ENCODE assay signal across 8 cellular contexts in the genomic region with DNA sequence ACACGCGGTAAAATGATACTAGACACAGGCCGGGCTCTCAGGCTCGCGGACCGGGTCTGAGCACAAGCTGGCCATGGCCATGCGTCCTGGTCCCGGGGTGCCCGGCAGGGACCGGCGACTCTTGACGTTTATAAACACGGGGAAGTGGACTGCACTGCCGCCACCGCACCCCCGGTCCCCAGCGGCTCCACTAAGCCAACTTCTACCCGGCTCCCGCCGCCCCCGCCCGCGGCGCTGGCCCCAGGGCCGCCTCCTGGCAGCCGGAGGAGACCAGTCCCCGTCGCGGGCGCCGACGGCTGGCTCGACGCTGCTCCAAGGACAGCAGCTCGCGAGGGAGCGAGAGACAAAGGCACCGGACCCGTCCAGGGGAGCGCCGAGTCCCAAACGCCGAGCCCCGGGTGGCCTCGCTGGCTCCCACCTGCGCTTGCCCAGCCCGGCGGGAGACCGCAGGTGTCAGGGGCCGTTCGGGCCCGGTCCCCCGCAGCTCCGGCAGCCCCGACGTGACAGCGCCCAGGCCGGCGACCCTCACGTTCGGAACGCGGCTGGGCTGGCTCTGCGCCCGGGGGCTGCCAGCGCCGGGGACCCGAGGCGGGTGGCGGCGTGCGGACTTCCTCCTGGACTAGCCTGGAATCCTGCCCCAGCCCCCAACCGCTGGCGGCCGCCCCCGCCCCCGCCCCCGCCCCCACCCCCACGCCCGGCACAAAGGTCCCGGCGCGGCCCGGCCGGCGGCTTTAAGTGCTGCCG. TPM values are rescaled to one million over a fixed set of nuclear protein-coding genes. Genes with fewer than 3 reads are reported as not detected.
A peak's percentile ranks its signal among the peaks of the same experiment; 100 is the strongest.
DNase-seq lines count a peak whose midpoint lies in the region; ATAC-seq and TF ChIP-seq lines count a peak whose summit lies in the region.

No MANE protein-coding gene starts in this region.

- WGBS in suprapubic skin = 0% methylated on average over 25 of the region's 87 CpGs

- H3K36me3 ChIP-seq in HUES48 (ENCODE audit: control insufficient read depth, insufficient read depth, low read length) (peaks cover 5% of the 10 kb centered on the region; the same call in 1 of the 2 replicates), mucosa of rectum (ENCODE audit: control insufficient read depth in 2 of 2, insufficient read depth in 2 of 2, low read length in 2 of 2) (no peaks in the 10 kb centered on the region), suprapubic skin (no peaks in the 10 kb centered on the region)

- POLR2A ChIA-PET in CD4-positive, alpha-beta T cell (lab: Charles Lee) = interaction anchor here (0.8 to 2.0 kb wide), 7 partner anchors 9 to 579 kb away, joined by 3 to 12 read pairs (median 6); no protein-coding TSS in a partner anchor
- POLR2A ChIA-PET in activated CD4-positive, alpha-beta memory T cell treated with anti-CD3 and anti-CD28 coated beads, Interleukin-2, amount 10 ng/mL, durations not matched to agents 7 days and 5 days (lab: Charles Lee) = interaction anchor here (0.9 to 9.1 kb wide), 17 partner anchors 10 to 605 kb away, joined by 3 to 100 read pairs (median 4); no protein-coding TSS in a partner anchor

- peak overlapping the region; percentile 80 for H3K4me3 ChIP-seq in HUES48 (ENCODE audit: low read depth, low read length)
- H3K4me3 ChIP-seq in epithelial cell of esophagus (ENCODE audit: low read length) = peak overlapping the region; percentile 75
- peak overlapping the region; percentile 81 to 95 for H3K4me3 ChIP-seq in mucosa of rectum (ENCODE audit: low read length in 2 of 2)
- peak overlapping the region; percentile 94 for H3K4me3 ChIP-seq in suprapubic skin

- H3K27me3 ChIP-seq in CD4-positive, alpha-beta T cell (ENCODE audit: control insufficient read depth, insufficient read depth, low read length) = no peaks in the 10 kb centered on the region
- H3K27me3 ChIP-seq in HUES48 (ENCODE audit: control insufficient read depth, insufficient read depth, low read length) (no peaks in the 10 kb centered on the region), mucosa of rectum (ENCODE audit: control insufficient read depth in 2 of 2, insufficient read depth in 2 of 2, low read length in 2 of 2) (no peaks in the 10 kb centered on the region), suprapubic skin (no peaks in the 10 kb centered on the region)

- no peak for TF ChIP-seq EP300 in suprapubic skin (IDR thresholded peaks at IDR 0.05)

- peak overlapping the region; percentile 97 for H3K9ac ChIP-seq in HUES48 (ENCODE audit: low read depth, low read length)
- peak overlapping the region; percentile 86 to 99 for H3K9ac ChIP-seq in mucosa of rectum (ENCODE audit: low read depth in 1 of 2, low read length in 2 of 2)

- intact Hi-C loops in CD4-positive, alpha-beta T cell (cut with DNase I, micrococcal nuclease) = loop anchor here (2.0 to 10.0 kb wide), 4 partner anchors 23 to 573 kb away; no protein-coding TSS in a partner anchor

- H3K9me3 Mint-ChIP-seq in CD4-positive, alpha-beta T cell = no peaks in the 10 kb centered on the region
- no peaks in the 10 kb centered on the region for H3K9me3 Mint-ChIP-seq in activated CD4-positive, alpha-beta memory T cell treated with anti-CD3 and anti-CD28 coated beads, Interleukin-2, amount 10 ng/mL, durations not matched to agents 7 days and 5 days

- peaks cover 62% of the 10 kb centered on the region for H3K4me1 Mint-ChIP-seq in CD4-positive, alpha-beta T cell (ENCODE audit: low read depth)
- peaks cover 54% of the 10 kb centered on the region for H3K4me1 Mint-ChIP-seq in activated CD4-positive, alpha-beta memory T cell treated with anti-CD3 and anti-CD28 coated beads, Interleukin-2, amount 10 ng/mL, durations not matched to agents 7 days and 5 days

- peaks cover 74% of the 10 kb centered on the region for H3K4me1 ChIP-seq in HUES48 (ENCODE audit: control insufficient read depth, insufficient read depth, low read length)
- peaks cover 12 to 27% of the 10 kb centered on the region in 2 donors for H3K4me1 ChIP-seq in mucosa of rectum (ENCODE audit: control insufficient read depth in 2 of 2, insufficient read depth in 2 of 2, low read length in 2 of 2)
- H3K4me1 ChIP-seq in suprapubic skin = peaks cover 74% of the 10 kb centered on the region

- TF ChIP-seq POLR2A in suprapubic skin (IDR thresholded peaks at IDR 0.05) = peak in 1 of 2 donors; percentile 33

- H3K27me3 Mint-ChIP-seq in CD4-positive, alpha-beta T cell = no peaks in the 10 kb centered on the region
- no peaks in the 10 kb centered on the region for H3K27me3 Mint-ChIP-seq in activated CD4-positive, alpha-beta memory T cell treated with anti-CD3 and anti-CD28 coated beads, Interleukin-2, amount 10 ng/mL, durations not matched to agents 7 days and 5 days

- no peaks in the 10 kb centered on the region for H3K9me3 ChIP-seq in CD4-positive, alpha-beta T cell (ENCODE audit: control insufficient read depth, low read length)
- H3K9me3 ChIP-seq in HUES48 (ENCODE audit: control insufficient read depth, insufficient read depth, low read length) = no peaks in the 10 kb centered on the region
- H3K9me3 ChIP-seq in mucosa of rectum (ENCODE audit: control insufficient read depth in 2 of 2, low read length in 2 of 2) = no peaks in the 10 kb centered on the region
- no peaks in the 10 kb centered on the region for H3K9me3 ChIP-seq in suprapubic skin

- H3K27ac ChIP-seq in CD4-positive, alpha-beta T cell (ENCODE audit: low read depth, low read length) = peak overlapping the region; percentile 60
- H3K27ac ChIP-seq in HUES48 (ENCODE audit: low read depth, low read length) (peak overlapping the region; percentile 99), mucosa of rectum (ENCODE audit: low read depth in 2 of 2, low read length in 2 of 2) (peak overlapping the region; percentile 90 to 93), suprapubic skin (peak overlapping the region; percentile 97)

- DNase-seq in CD4-positive, alpha-beta T cell = peak in 5 of 10 experiments; percentile 8 to 34 (median 21)
- peak; percentile 53 for DNase-seq in activated CD4-positive, alpha-beta memory T cell treated with anti-CD3 and anti-CD28 coated beads, Interleukin-2, amount 10 ng/mL, durations not matched to agents 7 days and 5 days
- DNase-seq in epithelial cell of esophagus (ENCODE audit: low read depth) (no peak), suprapubic skin (ENCODE audit: low spot score in 2 of 2) (peak; percentile 76 to 88), NCI-H524 treated with DMSO at 0.1 percent for 48 hours (lab: John Stamatoyannopoulos, UW) (no peak)

- peak; percentile 9 for ATAC-seq in CD4-positive, alpha-beta T cell (ENCODE audit: poor library complexity)
- peak; percentile 25 for ATAC-seq in GM21381 (IDR thresholded peaks at IDR 0.05; ENCODE audit: unreplicated experiment)

- peaks cover 25% of the 10 kb centered on the region for H3K36me3 Mint-ChIP-seq in CD4-positive, alpha-beta T cell (ENCODE audit: low read depth)
- H3K36me3 Mint-ChIP-seq in activated CD4-positive, alpha-beta memory T cell treated with anti-CD3 and anti-CD28 coated beads, Interleukin-2, amount 10 ng/mL, durations not matched to agents 7 days and 5 days (ENCODE audit: low read depth) = peaks cover 24% of the 10 kb centered on the region

- TF ChIP-seq CTCF in CD4-positive, alpha-beta T cell (IDR thresholded peaks at IDR 0.05) = no peak
- TF ChIP-seq CTCF in epithelial cell of esophagus (IDR thresholded peaks at IDR 0.05; ENCODE audit: insufficient read depth, low read depth, low read length, missing control alignments) = no peak
- TF ChIP-seq CTCF in suprapubic skin (IDR thresholded peaks at IDR 0.05) = no peak

- CTCF ChIA-PET in CD4-positive, alpha-beta T cell (lab: Charles Lee) = interaction anchor here (0.9 to 1.6 kb wide), 2 partner anchors 51 to 199 kb away, joined by 3 to 4 read pairs; no protein-coding TSS in a partner anchor
- CTCF ChIA-PET in activated CD4-positive, alpha-beta memory T cell treated with anti-CD3 and anti-CD28 coated beads, Interleukin-2, amount 10 ng/mL, durations not matched to agents 7 days and 5 days (lab: Charles Lee) = interaction anchor here (0.7 to 4.2 kb wide), 4 partner anchors 14 to 198 kb away, joined by 3 to 14 read pairs (median 4); no protein-coding TSS in a partner anchor

- peak overlapping the region; percentile 90 for H3K4me3 Mint-ChIP-seq in CD4-positive, alpha-beta T cell
- H3K4me3 Mint-ChIP-seq in activated CD4-positive, alpha-beta memory T cell treated with anti-CD3 and anti-CD28 coated beads, Interleukin-2, amount 10 ng/mL, durations not matched to agents 7 days and 5 days = peak overlapping the region; percentile 75

- H3K27ac Mint-ChIP-seq in CD4-positive, alpha-beta T cell = peak overlapping the region; percentile 82
- peak overlapping the region; percentile 70 for H3K27ac Mint-ChIP-seq in activated CD4-positive, alpha-beta memory T cell treated with anti-CD3 and anti-CD28 coated beads, Interleukin-2, amount 10 ng/mL, durations not matched to agents 7 days and 5 days

RNA-seq across cellular contexts. Expression of gene ITGB1, which starts 0.5 kb away (rescaled TPM):
- total RNA-seq in CD4-positive, alpha-beta T cell = 10 to 100 TPM; 82.4 to 82.9 TPM
- 100 to 1,000 TPM; 233 to 242 TPM for total RNA-seq in activated CD4-positive, alpha-beta memory T cell treated with anti-CD3 and anti-CD28 coated beads, Interleukin-2, amount 10 ng/mL, durations not matched to agents 7 days and 5 days
- total RNA-seq in suprapubic skin = 100 to 1,000 TPM; 167 to 261 (median 218) TPM

Comparison
In these comparisons a context has a peak if more than half of its experiments do, and no peak if none do; other contexts are left out.
1. DNase-seq: peak in activated CD4-positive, alpha-beta memory T cell treated with anti-CD3 and anti-CD28 coated beads, Interleukin-2, amount 10 ng/mL, durations not matched to agents 7 days and 5 days (single experiment) and suprapubic skin (2 of 2); none in epithelial cell of esophagus (single experiment) and NCI-H524 treated with DMSO at 0.1 percent for 48 hours (single experiment).
2. Peak in every context shown above with its lines, with median percentiles within 50 percentile points of each other: H3K27ac ChIP-seq and H3K4me3 ChIP-seq.